ENCODE assay signal across 9 cellular contexts in the genomic region with DNA sequence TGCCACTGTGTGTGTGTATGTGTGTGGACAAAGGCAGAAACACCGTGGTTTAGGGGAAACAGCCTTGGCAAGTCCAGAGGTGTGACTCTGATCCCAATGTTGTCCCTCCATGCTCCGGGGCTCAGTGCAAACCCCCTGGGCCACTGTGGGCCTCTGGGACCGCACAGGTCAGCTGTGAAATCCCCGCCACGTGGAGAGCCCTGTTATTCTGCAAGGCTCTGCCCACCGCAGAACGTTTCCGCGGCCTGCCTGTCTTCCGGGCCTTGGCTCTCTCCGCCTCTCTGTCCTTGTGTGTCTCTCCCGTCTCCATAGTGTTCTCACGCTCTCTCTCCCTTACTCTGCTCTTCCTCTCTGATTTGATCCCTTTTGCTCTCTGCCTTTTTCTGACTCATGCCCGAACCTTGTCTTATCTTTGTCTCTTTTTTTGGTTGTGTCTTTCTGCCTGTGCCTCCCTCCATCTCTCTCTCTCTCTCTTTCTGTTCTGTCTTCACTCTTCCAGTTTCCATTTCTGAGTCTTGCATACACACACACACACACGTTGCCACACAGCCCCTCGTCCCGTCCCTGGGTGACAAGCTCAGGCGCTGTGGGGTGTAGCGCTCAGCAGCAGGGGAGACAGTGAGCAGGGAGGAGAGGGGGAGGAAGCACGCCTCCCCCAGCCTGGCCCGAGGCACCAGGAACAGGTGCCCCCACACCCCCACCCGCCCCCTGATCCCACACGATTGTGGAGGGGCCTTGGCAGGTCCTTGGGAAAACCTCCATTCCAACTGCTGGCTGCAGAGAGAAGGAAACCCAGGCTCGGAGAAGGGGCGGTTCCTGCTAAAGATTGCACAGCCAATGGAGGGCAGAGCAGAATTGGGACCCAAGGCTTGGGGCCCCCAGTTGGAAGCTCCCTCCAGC. TPM values are rescaled to one million over a fixed set of nuclear protein-coding genes. Genes with fewer than 3 reads are reported as not detected.
DNase-seq lines count a peak whose midpoint lies in the region; ATAC-seq, FAIRE-seq and TF ChIP-seq lines count a peak whose summit lies in the region.
"Had no signal": no experiment of that assay in that cellular context is flagged by ENCODE, and none has a peak within 500 bp of the region (broad histone marks: within the 10 kb centered on the region; RNA-seq: fewer than 3 reads in every experiment).

No MANE protein-coding gene starts in this region.

- no peaks in the 10 kb centered on the region for H3K27me3 ChIP-seq in neural cell (ENCODE audit: insufficient read depth, low read depth, low read length)

- TF ChIP-seq RAD21 in neural cell (conservative IDR thresholded peaks at IDR 0.05) = no peak

- ATAC-seq in left lobe of liver (no peak), GM18907 (IDR thresholded peaks at IDR 0.05; ENCODE audit: unreplicated experiment) (no peak)

- no peaks in the 10 kb centered on the region for H4K20me1 ChIP-seq in neural cell (ENCODE audit: insufficient read depth)

- H3F3A ChIP-seq in neural cell (ENCODE audit: insufficient read depth, low read length, poor library complexity, severe bottlenecking) = no peaks in the 10 kb centered on the region

- TF ChIP-seq EP300 in neural cell (conservative IDR thresholded peaks at IDR 0.05; ENCODE audit: poor library complexity, severe bottlenecking) = no peak

- H3K27ac ChIP-seq in cingulate gyrus (ENCODE audit: low read depth, low read length) (peak overlapping the region; percentile 100), neural cell (ENCODE audit: low read length) (peak overlapping the region; percentile 66)
- H3K27ac ChIP-seq: SK-N-MC had no signal

- H2AFZ ChIP-seq in neural cell (ENCODE audit: low read depth, low read length) = peak overlapping the region; percentile 51

- H3K9me2 ChIP-seq in neural cell (ENCODE audit: insufficient read depth, low read length) = no peaks in the 10 kb centered on the region

- H3K4me3 ChIP-seq in neural cell (ENCODE audit: low read length) = peak overlapping the region; percentile 88
- H3K4me3 ChIP-seq: SK-N-MC had no signal

- no peaks in the 10 kb centered on the region for H3K9me3 ChIP-seq in neural cell (ENCODE audit: low read length)

- DNase-seq in ELR (ENCODE audit: low read depth) (peak; percentile 16), NCI-H2227 (lab: John Stamatoyannopoulos, UW; ENCODE audit: unreplicated experiment) (peak; percentile 69), left lobe of liver (ENCODE audit: low spot score) (no peak), HTR-8/SVneo (ENCODE audit: insufficient read length, low spot score) (no peak), cerebellar cortex (ENCODE audit: low spot score) (no peak)

- no peaks in the 10 kb centered on the region for H3K36me3 ChIP-seq in neural cell (ENCODE audit: insufficient read depth, low read length)

- peaks cover 41% of the 10 kb centered on the region for H3K79me2 ChIP-seq in neural cell (replicated peaks; ENCODE audit: insufficient read depth, low read length)

- peak overlapping the region; percentile 57 for H3K9ac ChIP-seq in neural cell (ENCODE audit: low read length)

- H3K4me2 ChIP-seq in neural cell (ENCODE audit: low read length) = peak overlapping the region; percentile 51

- no peak for TF ChIP-seq CTCF in neural cell (IDR thresholded peaks at IDR 0.05; ENCODE audit: poor library complexity, severe bottlenecking)

- no peak for FAIRE-seq in HTR-8/SVneo (lab: Jason Lieb, UNC)

TF ChIP-seq in neural cell, 6 proteins besides CTCF, POLR2A, EP300 and RAD21:
- TF ChIP-seq POLR2AphosphoS5 (IDR thresholded peaks at IDR 0.05) (peak; percentile 5), MXI1 (conservative IDR thresholded peaks at IDR 0.05; ENCODE audit: poor library complexity, severe bottlenecking) (no peak)

RNA-seq across cellular contexts. Expression of gene TTYH1, which starts 3.0 kb away (rescaled TPM):
- 33.4 and 36.1 TPM in 2 replicates for polyA plus RNA-seq in neural cell
- 23.4 and 35.3 TPM in 2 replicates for polyA minus RNA-seq in neural cell
- total RNA-seq in left lobe of liver = 0.33 TPM

RNA-seq across cellular contexts. Expression of gene LENG8, which starts 30.7 kb away (rescaled TPM):
- 24.2 and 50.8 TPM in 2 replicates for polyA plus RNA-seq in neural cell
- polyA minus RNA-seq in neural cell = 54.8 and 72.5 TPM in 2 replicates
- 57.8 TPM for total RNA-seq in left lobe of liver

RNA-seq across cellular contexts. Expression of gene LENG9, which starts 45.3 kb away (rescaled TPM):
- 0.58 and 0.82 TPM in 2 replicates for polyA plus RNA-seq in neural cell
- polyA minus RNA-seq in neural cell = 1.5 and 2.2 TPM in 2 replicates
- total RNA-seq in left lobe of liver = 2.2 TPM

RNA-seq across cellular contexts. Expression of gene LAIR1, which starts 53.5 kb away (rescaled TPM):
- polyA plus RNA-seq in neural cell = not detected in 2 replicates
- not detected in 2 replicates for polyA minus RNA-seq in neural cell
- 3.1 TPM for total RNA-seq in left lobe of liver

RNA-seq across cellular contexts. Expression of gene CDC42EP5, which starts 54.8 kb away (rescaled TPM):
- not detected in 2 replicates for polyA plus RNA-seq in neural cell
- polyA minus RNA-seq in neural cell = not detected in 2 replicates
- 2.4 TPM for total RNA-seq in left lobe of liver

Comparison
In these comparisons a context has a peak if more than half of its experiments do, and no peak if none do; other contexts are left out.
1. DNase-seq: peak in ELR (single experiment) and NCI-H2227 (single experiment); none in left lobe of liver (single experiment), HTR-8/SVneo (single experiment) and cerebellar cortex (single experiment).